In the genomic region with DNA sequence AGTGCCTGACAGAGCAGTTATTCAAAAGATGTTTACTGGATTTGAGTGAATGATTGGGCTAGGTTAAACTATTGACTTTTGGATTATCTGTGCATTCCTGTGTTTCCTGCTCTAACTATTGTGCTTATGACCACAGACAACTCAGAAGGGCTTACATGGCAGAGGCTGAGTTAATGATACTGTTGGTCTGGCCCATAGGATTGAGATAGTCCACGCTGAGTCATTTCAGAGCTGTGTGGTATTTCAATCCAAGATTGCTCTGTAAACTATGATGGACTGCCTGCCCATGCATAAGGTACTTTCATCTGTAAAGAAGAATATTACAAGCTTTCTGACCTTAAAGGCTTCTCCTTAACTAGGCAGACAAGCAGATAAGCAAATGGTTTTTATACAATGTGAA, we compare ENCODE assay signal across 12 cellular contexts. TPM values are rescaled to one million over a fixed set of nuclear protein-coding genes. Genes with fewer than 3 reads are reported as not detected.
A peak's percentile ranks its signal among the peaks of the same experiment; 100 is the strongest.
DNase-seq lines count a peak whose midpoint lies in the region; ATAC-seq, FAIRE-seq and TF ChIP-seq lines count a peak whose summit lies in the region.
"Had no signal": no experiment of that assay in that cellular context is flagged by ENCODE, and none has a peak within 500 bp of the region (broad histone marks: within the 10 kb centered on the region; RNA-seq: fewer than 3 reads in every experiment).

No MANE protein-coding gene starts in this region.

- FAIRE-seq in A549 (lab: Jason Lieb, UNC) = peak; percentile 92

- no peaks in the 10 kb centered on the region for H3K36me3 ChIP-seq in thyroid gland

- H3K27ac ChIP-seq in A549 (peak overlapping the region; percentile 89 to 91), thyroid gland (no peak overlapping the region)

- peaks cover 58% of the 10 kb centered on the region for H3K4me1 ChIP-seq in A549
- peaks cover 4 to 22% of the 10 kb centered on the region in 2 donors for H3K4me1 ChIP-seq in thyroid gland

- H3K4me2 ChIP-seq in A549 = peak overlapping the region; percentile 80

- CTCF ChIA-PET in A549 (lab: Yijun Ruan, JAX) = interaction anchor here (0.7 to 2.7 kb wide), 8 partner anchors 18 to 670 kb away, joined by 3 to 19 read pairs (median 5); a partner anchor contains a TSS

- TF ChIP-seq EP300 in A549 (IDR thresholded peaks at IDR 0.05) = peak in 1 of 2 experiments; percentile 59; a peak in 1 of 5 replicates

- intact Hi-C loops in thyroid gland (cut with DNase I) = no loop called here

- peak in 1 of 2 experiments; percentile 24; a peak in 2 of 5 replicates for TF ChIP-seq RAD21 in A549 (conservative IDR thresholded peaks at IDR 0.05 in 1 of 2, IDR thresholded peaks at IDR 0.05 in 1 of 2)

- POLR2A ChIA-PET in A549 (lab: Yijun Ruan, JAX) = interaction anchor here (0.8 to 1.6 kb wide), 5 partner anchors 49 to 196 kb away, joined by 3 to 21 read pairs (median 4); a partner anchor contains a TSS

- TF ChIP-seq POLR2A in A549 (IDR thresholded peaks at IDR 0.05; ENCODE audit: low read length) (no peak), thyroid gland (IDR thresholded peaks at IDR 0.05) (no peak)

- H3K27me3 ChIP-seq in thyroid gland = no peaks in the 10 kb centered on the region

- peak; percentile 83 to 86 for ATAC-seq in A549
- no peak for ATAC-seq in GM19023 (IDR thresholded peaks at IDR 0.05; ENCODE audit: unreplicated experiment)
- ATAC-seq in GM18858 (IDR thresholded peaks at IDR 0.05; ENCODE audit: unreplicated experiment) = no peak
- no peak for ATAC-seq in GM19351 (IDR thresholded peaks at IDR 0.05; ENCODE audit: unreplicated experiment)
- ATAC-seq: activated naive CD4-positive, alpha-beta T cell treated with anti-CD3 and anti-CD28 coated beads, Interleukin-2, amount 50 U/mL, for 72 hours had no signal

- TF ChIP-seq CTCF in A549 (IDR thresholded peaks at IDR 0.05) (no peak), fibroblast of pulmonary artery (IDR thresholded peaks at IDR 0.05; ENCODE audit: low read length, missing control alignments) (no peak), thyroid gland (IDR thresholded peaks at IDR 0.05) (no peak)

- H3K9me3 ChIP-seq in A549 (peaks cover 4% of the 10 kb centered on the region), thyroid gland (no peaks in the 10 kb centered on the region)

- H3K4me3 ChIP-seq in A549 = peak overlapping the region; percentile 13; the same call in 1 of the 3 replicates
- H3K4me3 ChIP-seq in fibroblast of pulmonary artery (replicated peaks; ENCODE audit: low read depth, low read length) = no peak overlapping the region
- H3K4me3 ChIP-seq in thyroid gland (replicated peaks in 1 of 3) = no peak overlapping the region

- 0% methylated on average over 1 of the region's 1 CpG for WGBS in A549 (ENCODE audit: missing lambda C conversion rate)
- 83 to 96% methylated on average over 1 of the region's 1 CpG for WGBS in thyroid gland, 2 donors

- DNase-seq in A549 (ENCODE audit: low read depth in 1 of 2, low spot score in 1 of 2) = peak; percentile 79 to 89
- DNase-seq in H4 (ENCODE audit: low spot score) = peak; percentile 83
- DNase-seq in RPMI7951 (ENCODE audit: low read depth) = peak; percentile 89
- peak; percentile 65 for DNase-seq in fibroblast of pulmonary artery (ENCODE audit: low read depth)
- no peak for DNase-seq in thyroid gland
- DNase-seq: activated CD4-positive, alpha-beta T cell treated with anti-CD3 and anti-CD28 coated beads, Interleukin-2, amount 50 U/mL, for 1 hour; effector memory CD4-positive, alpha-beta T cell had no signal

TF ChIP-seq in A549, 52 proteins besides CTCF, POLR2A, EP300 and RAD21:
- TF ChIP-seq HOXA7 (CRISPR knock-in tag; IDR thresholded peaks at IDR 0.05) = no peak
- no peak for TF ChIP-seq HOXB13 (CRISPR knock-in tag; IDR thresholded peaks at IDR 0.05; ENCODE audit: low read depth)
- peak; percentile 17; the same call in 1 of the 3 replicates for TF ChIP-seq SMC3 (IDR thresholded peaks at IDR 0.05)
- peak; percentile 90 for TF ChIP-seq GATA3 (IDR thresholded peaks at IDR 0.05; ENCODE audit: borderline replicate concordance)
- TF ChIP-seq TP53 (CRISPR knock-in tag; IDR thresholded peaks at IDR 0.05) = no peak
- no peak for TF ChIP-seq ZFP36 (IDR thresholded peaks at IDR 0.05; ENCODE audit: borderline replicate concordance, partially characterized antibody)
- TF ChIP-seq PHF8 (IDR thresholded peaks at IDR 0.05; ENCODE audit: borderline replicate concordance, low read depth) = no peak
- peak in 1 of 2 experiments; percentile 68; a peak in 2 of 4 replicates for TF ChIP-seq CEBPB (IDR thresholded peaks at IDR 0.05)
- TF ChIP-seq CHD2 (IDR thresholded peaks at IDR 0.05; ENCODE audit: low read length, partially characterized antibody) = no peak
- TF ChIP-seq NR3C1 (IDR thresholded peaks at IDR 0.05) = no peak
- TF ChIP-seq, protein P1, sequence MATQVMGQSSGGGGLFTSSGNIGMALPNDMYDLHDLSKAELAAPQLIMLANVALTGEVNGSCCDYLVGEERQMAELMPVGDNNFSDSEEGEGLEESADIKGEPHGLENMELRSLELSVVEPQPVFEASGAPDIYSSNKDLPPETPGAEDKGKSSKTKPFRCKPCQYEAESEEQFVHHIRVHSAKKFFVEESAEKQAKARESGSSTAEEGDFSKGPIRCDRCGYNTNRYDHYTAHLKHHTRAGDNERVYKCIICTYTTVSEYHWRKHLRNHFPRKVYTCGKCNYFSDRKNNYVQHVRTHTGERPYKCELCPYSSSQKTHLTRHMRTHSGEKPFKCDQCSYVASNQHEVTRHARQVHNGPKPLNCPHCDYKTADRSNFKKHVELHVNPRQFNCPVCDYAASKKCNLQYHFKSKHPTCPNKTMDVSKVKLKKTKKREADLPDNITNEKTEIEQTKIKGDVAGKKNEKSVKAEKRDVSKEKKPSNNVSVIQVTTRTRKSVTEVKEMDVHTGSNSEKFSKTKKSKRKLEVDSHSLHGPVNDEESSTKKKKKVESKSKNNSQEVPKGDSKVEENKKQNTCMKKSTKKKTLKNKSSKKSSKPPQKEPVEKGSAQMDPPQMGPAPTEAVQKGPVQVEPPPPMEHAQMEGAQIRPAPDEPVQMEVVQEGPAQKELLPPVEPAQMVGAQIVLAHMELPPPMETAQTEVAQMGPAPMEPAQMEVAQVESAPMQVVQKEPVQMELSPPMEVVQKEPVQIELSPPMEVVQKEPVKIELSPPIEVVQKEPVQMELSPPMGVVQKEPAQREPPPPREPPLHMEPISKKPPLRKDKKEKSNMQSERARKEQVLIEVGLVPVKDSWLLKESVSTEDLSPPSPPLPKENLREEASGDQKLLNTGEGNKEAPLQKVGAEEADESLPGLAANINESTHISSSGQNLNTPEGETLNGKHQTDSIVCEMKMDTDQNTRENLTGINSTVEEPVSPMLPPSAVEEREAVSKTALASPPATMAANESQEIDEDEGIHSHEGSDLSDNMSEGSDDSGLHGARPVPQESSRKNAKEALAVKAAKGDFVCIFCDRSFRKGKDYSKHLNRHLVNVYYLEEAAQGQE (IDR thresholded peaks at IDR 0.05) = no peak
- TF ChIP-seq, protein P2, sequence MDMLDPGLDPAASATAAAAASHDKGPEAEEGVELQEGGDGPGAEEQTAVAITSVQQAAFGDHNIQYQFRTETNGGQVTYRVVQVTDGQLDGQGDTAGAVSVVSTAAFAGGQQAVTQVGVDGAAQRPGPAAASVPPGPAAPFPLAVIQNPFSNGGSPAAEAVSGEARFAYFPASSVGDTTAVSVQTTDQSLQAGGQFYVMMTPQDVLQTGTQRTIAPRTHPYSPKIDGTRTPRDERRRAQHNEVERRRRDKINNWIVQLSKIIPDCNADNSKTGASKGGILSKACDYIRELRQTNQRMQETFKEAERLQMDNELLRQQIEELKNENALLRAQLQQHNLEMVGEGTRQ (IDR thresholded peaks at IDR 0.05) = no peak
- peak; percentile 73 for TF ChIP-seq FOSL2 (IDR thresholded peaks at IDR 0.05)
- TF ChIP-seq FOSL2 (CRISPR knock-in tag; IDR thresholded peaks at IDR 0.05) = peak; percentile 77
- TF ChIP-seq, protein P3, sequence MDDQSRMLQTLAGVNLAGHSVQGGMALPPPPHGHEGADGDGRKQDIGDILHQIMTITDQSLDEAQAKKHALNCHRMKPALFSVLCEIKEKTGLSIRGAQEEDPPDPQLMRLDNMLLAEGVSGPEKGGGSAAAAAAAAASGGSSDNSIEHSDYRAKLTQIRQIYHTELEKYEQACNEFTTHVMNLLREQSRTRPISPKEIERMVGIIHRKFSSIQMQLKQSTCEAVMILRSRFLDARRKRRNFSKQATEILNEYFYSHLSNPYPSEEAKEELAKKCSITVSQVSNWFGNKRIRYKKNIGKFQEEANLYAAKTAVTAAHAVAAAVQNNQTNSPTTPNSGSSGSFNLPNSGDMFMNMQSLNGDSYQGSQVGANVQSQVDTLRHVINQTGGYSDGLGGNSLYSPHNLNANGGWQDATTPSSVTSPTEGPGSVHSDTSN (IDR thresholded peaks at IDR 0.05) = peak; percentile 26; the same call in 1 of the 2 replicates
- TF ChIP-seq BHLHE40 (IDR thresholded peaks at IDR 0.05; ENCODE audit: low read depth, low read length) = no peak
- TF ChIP-seq KDM1A (IDR thresholded peaks at IDR 0.05; ENCODE audit: low read depth) = no peak
- peak; percentile 40; the same call in 1 of the 2 replicates for TF ChIP-seq JUNB (IDR thresholded peaks at IDR 0.05)
- peak; percentile 57 for TF ChIP-seq MAFK (IDR thresholded peaks at IDR 0.05; ENCODE audit: partially characterized antibody)
- TF ChIP-seq, protein P4, sequence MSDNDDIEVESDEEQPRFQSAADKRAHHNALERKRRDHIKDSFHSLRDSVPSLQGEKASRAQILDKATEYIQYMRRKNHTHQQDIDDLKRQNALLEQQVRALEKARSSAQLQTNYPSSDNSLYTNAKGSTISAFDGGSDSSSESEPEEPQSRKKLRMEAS (IDR thresholded peaks at IDR 0.05) = peak; percentile 69; the same call in 1 of the 2 replicates
TF ChIP-seq in A549: peak in this region for 8.

RNA-seq across cellular contexts. Expression of a gene that starts 49.1 kb away (rescaled TPM):
- polyA plus RNA-seq in A549 (2011; rRNA removed) (12.7 and 22.7 TPM in 2 replicates), A549 (2017; fragmentation: RNase III; extraction: RNeasy Plus Mini Kit Qiagen cat#74134 plus additional on column Dnase treatment) (18.3 to 22.9 TPM (median 21.2 TPM) in 3 replicates)
- polyA plus RNA-seq in A549 (2012; cell fraction: cytosol; rRNA removed) = 42.0 and 46.9 TPM in 2 replicates
- polyA plus RNA-seq in A549 (2012; cell fraction: nucleus; rRNA removed) = 77.7 and 91.2 TPM in 2 replicates
- polyA minus RNA-seq in A549 (2011; rRNA and poly(A)+ RNA removed) = 55.8 and 61.8 TPM in 2 replicates
- total RNA-seq in H4 (2014; rRNA removed; shearing (Covaris generic)) = 0.58 and 5.5 TPM in 2 replicates
- total RNA-seq in RPMI7951 (2014; rRNA removed; shearing (Covaris generic)) = 0.72 and 1.3 TPM in 2 replicates
- 10 to 100 TPM; 28.4 to 77.2 (median 63.8) TPM for total RNA-seq in thyroid gland
- total RNA-seq: A673 had no signal

Comparison
In these comparisons a context has a peak if more than half of its experiments do, and no peak if none do; other contexts are left out.
1. ATAC-seq: peak in A549 (2 of 2); none in GM19023 (single experiment), GM18858 (single experiment) and GM19351 (single experiment).
2. DNase-seq: peak in A549 (2 of 2), H4 (single experiment), RPMI7951 (single experiment) and fibroblast of pulmonary artery (single experiment); none in thyroid gland (0 of 2).
3. H3K27ac ChIP-seq: peak in A549 (2 of 2); none in thyroid gland (0 of 3).